ENCODE assay signal across 14 cellular contexts in genomic region chr3:146274833-146275232, GRCh38. TPM values are rescaled to one million over a fixed set of nuclear protein-coding genes. Genes with fewer than 3 reads are reported as not detected.
A peak's percentile ranks its signal among the peaks of the same experiment; 100 is the strongest.
DNase-seq lines count a peak whose midpoint lies in the region; ATAC-seq and TF ChIP-seq lines count a peak whose summit lies in the region.
"Had no signal": no experiment of that assay in that cellular context is flagged by ENCODE, and none has a peak within 500 bp of the region (broad histone marks: within the 10 kb centered on the region; RNA-seq: fewer than 3 reads in every experiment).

No MANE protein-coding gene starts in this region.

- no peaks in the 10 kb centered on the region for H3K36me3 Mint-ChIP-seq in naive thymus-derived CD4-positive, alpha-beta T cell

- no peak overlapping the region for H3K27ac Mint-ChIP-seq in naive thymus-derived CD4-positive, alpha-beta T cell

- DNase-seq in AG08396 (ENCODE audit: low spot score), result peak; percentile 34
- peak; percentile 72 for DNase-seq in amniotic stem cell (lab: John Stamatoyannopoulos, UW)
- DNase-seq in fibroblast of villous mesenchyme (ENCODE audit: low read depth), result peak; percentile 86
- peak; percentile 93 for DNase-seq in pulmonary artery endothelial cell (ENCODE audit: low read depth, low spot score)
- no peak for DNase-seq in DMS53 treated with DMSO at 0.1 percent for 48 hours (lab: John Stamatoyannopoulos, UW; ENCODE audit: unreplicated experiment)
- no peak for DNase-seq in naive thymus-derived CD4-positive, alpha-beta T cell
- DNase-seq in stimulated activated CD4-positive, alpha-beta T cell treated with anti-CD3 and anti-CD28 coated beads, Interleukin-12 subunit alpha, Interleukin-12 subunit beta, amount 100 ng/mL, for 4 hours, result no peak
- DNase-seq: adrenal gland, BE2C, PC-3 had no signal

- peaks cover 0 to 2% (median 0%) of the 10 kb centered on the region in 11 donors for H3K9me3 Mint-ChIP-seq in naive thymus-derived CD4-positive, alpha-beta T cell

- no peak overlapping the region for H3K4me3 Mint-ChIP-seq in naive thymus-derived CD4-positive, alpha-beta T cell

- no peak overlapping the region for H3K4me3 ChIP-seq in fibroblast of villous mesenchyme (ENCODE audit: low read depth, low read length)
- no peak overlapping the region for H3K4me3 ChIP-seq in naive thymus-derived CD4-positive, alpha-beta T cell (ENCODE audit: low read length)
- H3K4me3 ChIP-seq: adrenal gland had no signal

- H3K36me3 ChIP-seq in naive thymus-derived CD4-positive, alpha-beta T cell (ENCODE audit: control insufficient read depth in 2 of 3, insufficient read depth in 3 of 3, low read length in 3 of 3), result no peaks in the 10 kb centered on the region
- H3K36me3 ChIP-seq: adrenal gland, BE2C, neutrophil had no signal

- H3K27ac ChIP-seq in naive thymus-derived CD4-positive, alpha-beta T cell (ENCODE audit: low read depth, low read length), result no peak overlapping the region
- H3K27ac ChIP-seq: epithelial cell of prostate, neutrophil had no signal

- TF ChIP-seq CTCF in fibroblast of villous mesenchyme (IDR thresholded peaks at IDR 0.05; ENCODE audit: insufficient read depth, low read depth, low read length), result no peak

- H3K27me3 Mint-ChIP-seq in naive thymus-derived CD4-positive, alpha-beta T cell, result peaks cover 0 to 9% (median 0%) of the 10 kb centered on the region in 5 donors

- H3K4me1 Mint-ChIP-seq in naive thymus-derived CD4-positive, alpha-beta T cell, result no peaks in the 10 kb centered on the region

- no peak for ATAC-seq in naive thymus-derived CD4-positive, alpha-beta T cell
- no peak for ATAC-seq in HG03135 (IDR thresholded peaks at IDR 0.05; ENCODE audit: unreplicated experiment)
- ATAC-seq: PC-3 had no signal

- H3K27me3 ChIP-seq in naive thymus-derived CD4-positive, alpha-beta T cell (ENCODE audit: control insufficient read depth in 2 of 2, insufficient read depth in 2 of 2, low read length in 2 of 2), result no peaks in the 10 kb centered on the region
- H3K27me3 ChIP-seq: adrenal gland, BE2C, neutrophil had no signal

- POLR2A ChIA-PET in naive thymus-derived CD4-positive, alpha-beta T cell (lab: Charles Lee), result no interaction called here

- intact Hi-C loops in naive thymus-derived CD4-positive, alpha-beta T cell (cut with micrococcal nuclease), result no loop called here

- CTCF ChIA-PET in naive thymus-derived CD4-positive, alpha-beta T cell (lab: Charles Lee), result no interaction called here

- H3K4me1 ChIP-seq in naive thymus-derived CD4-positive, alpha-beta T cell (ENCODE audit: control insufficient read depth in 2 of 2, insufficient read depth in 2 of 2, low read length in 2 of 2), result no peaks in the 10 kb centered on the region
- H3K4me1 ChIP-seq: BE2C had no signal

- H3K9me3 ChIP-seq in naive thymus-derived CD4-positive, alpha-beta T cell (ENCODE audit: control insufficient read depth in 2 of 3, low read length in 3 of 3), result no peaks in the 10 kb centered on the region
- H3K9me3 ChIP-seq: BE2C, neutrophil had no signal

RNA-seq across cellular contexts. Expression of gene PLSCR4, which starts 23.9 kb away (rescaled TPM):
- total RNA-seq in fibroblast of villous mesenchyme, result 13.5 and 22.9 TPM in 2 replicates
- total RNA-seq in pulmonary artery endothelial cell, result 89.9 and 102 TPM in 2 replicates
- under 1 TPM in 1 of 5 experiments, not detected in 4; 0.42 TPM for total RNA-seq in naive thymus-derived CD4-positive, alpha-beta T cell
- polyA plus RNA-seq in naive thymus-derived CD4-positive, alpha-beta T cell, result not detected
- total RNA-seq: G401 had no signal

Comparison
In these comparisons a context has a peak if more than half of its experiments do, and no peak if none do; other contexts are left out.
1. DNase-seq: peak in AG08396 (single experiment), amniotic stem cell (single experiment), fibroblast of villous mesenchyme (single experiment) and pulmonary artery endothelial cell (single experiment); none in DMS53 treated with DMSO at 0.1 percent for 48 hours (single experiment), naive thymus-derived CD4-positive, alpha-beta T cell (0 of 9) and stimulated activated CD4-positive, alpha-beta T cell treated with anti-CD3 and anti-CD28 coated beads, Interleukin-12 subunit alpha, Interleukin-12 subunit beta, amount 100 ng/mL, for 4 hours (single experiment).
2. RNA of gene PLSCR4, which starts 23.9 kb away (total RNA-seq): 89.9 to 102 TPM in pulmonary artery endothelial cell and 13.5 to 22.9 TPM in fibroblast of villous mesenchyme; 0.42 TPM in naive thymus-derived CD4-positive, alpha-beta T cell; every median in the first group is over 10 times any median in the second.